15 cellular contexts compared by ENCODE assay signal in the genomic region with DNA sequence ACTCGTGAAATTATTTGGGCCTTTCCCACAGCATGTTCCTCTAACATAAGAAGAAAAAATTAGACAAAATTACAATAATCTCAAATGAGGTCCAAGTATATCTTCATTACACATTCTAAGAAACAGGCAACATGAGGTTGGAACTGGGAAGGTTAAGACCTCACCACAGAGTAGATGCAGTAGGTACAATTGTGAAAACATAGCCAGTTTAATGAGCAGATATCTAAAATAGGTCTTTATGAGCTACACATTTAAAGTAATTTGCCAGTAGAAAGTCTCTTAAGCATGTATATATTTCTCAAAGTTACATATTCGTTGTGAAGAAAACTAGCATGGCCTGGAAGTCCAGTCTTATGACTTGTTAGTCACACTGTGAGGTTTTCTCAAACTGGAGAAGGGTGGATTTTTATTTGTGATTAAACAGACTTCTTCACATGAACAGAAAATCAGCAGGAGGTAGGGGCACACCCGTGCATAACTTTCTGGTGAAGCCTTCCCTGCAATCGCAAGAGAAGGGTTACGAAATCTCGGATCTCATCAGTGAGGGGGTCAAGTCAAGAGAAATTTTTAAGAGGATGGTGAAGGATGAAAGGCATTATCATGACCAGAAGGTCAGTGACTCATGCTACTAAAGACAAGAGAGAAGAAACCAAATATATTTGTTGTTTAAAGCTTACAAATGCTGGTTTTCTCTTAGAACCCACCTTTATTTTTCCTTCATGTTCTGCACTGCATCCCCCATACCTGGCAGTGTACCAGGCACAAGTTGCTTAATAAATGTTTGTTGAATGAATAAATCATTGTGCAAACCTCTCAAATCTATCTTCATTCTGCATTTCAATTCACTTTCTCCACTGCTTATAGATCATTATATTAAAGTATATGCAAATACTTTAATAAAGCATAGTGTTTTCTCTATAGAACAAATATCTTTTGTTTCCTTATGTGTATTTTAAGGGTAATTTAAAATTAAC. TPM values are rescaled to one million over a fixed set of nuclear protein-coding genes. Genes with fewer than 3 reads are reported as not detected.
DNase-seq lines count a peak whose midpoint lies in the region; ATAC-seq and TF ChIP-seq lines count a peak whose summit lies in the region.
"Had no signal": no experiment of that assay in that cellular context is flagged by ENCODE, and none has a peak within 500 bp of the region (broad histone marks: within the 10 kb centered on the region; RNA-seq: fewer than 3 reads in every experiment).

No MANE protein-coding gene starts in this region.

- H3K4me1 ChIP-seq in left lung (no peaks in the 10 kb centered on the region), mesendoderm (ENCODE audit: control insufficient read depth, low read depth, low read length) (no peaks in the 10 kb centered on the region)

- H3K79me2 ChIP-seq in mesendoderm (ENCODE audit: control insufficient read depth, insufficient read depth, low read length): no peaks in the 10 kb centered on the region

- H2BK5ac ChIP-seq in mesendoderm (ENCODE audit: low read length): no peak overlapping the region

- no peak overlapping the region for H2AK5ac ChIP-seq in mesendoderm (ENCODE audit: low read length)

- no peaks in the 10 kb centered on the region for H3K79me1 ChIP-seq in mesendoderm (ENCODE audit: low read length)

- H3K36me3 ChIP-seq in left lung: no peaks in the 10 kb centered on the region
- no peaks in the 10 kb centered on the region for H3K36me3 ChIP-seq in mesendoderm (ENCODE audit: control insufficient read depth, insufficient read depth, low read length)

- DNase-seq in AG09309 (ENCODE audit: low read depth) (peak; percentile 96), LoVo (ENCODE audit: low spot score) (peak; percentile 80), astrocyte of the spinal cord (ENCODE audit: low read depth, low spot score) (peak; percentile 95), left lung (no peak), NCI-H1436 (lab: John Stamatoyannopoulos, UW) (no peak), mesendoderm (no peak), NCI-H1436 treated with DMSO at 0.1 percent for 48 hours (lab: John Stamatoyannopoulos, UW) (no peak)
- DNase-seq in activated CD4-positive, alpha-beta T cell treated with anti-CD3 and anti-CD28 coated beads for 1 hour: no peak
- DNase-seq: activated T-cell treated with anti-CD3 and anti-CD28 coated beads, Interleukin-2, amount 50 U/mL, for 24 hours; CD4-positive, alpha-beta T cell; naive B cell; NCI-H526 treated with DMSO at 0.1 percent for 48 hours; stimulated activated CD4-positive, alpha-beta T cell treated with anti-CD3 and anti-CD28 coated beads, Interleukin-12 subunit alpha, Interleukin-12 subunit beta, amount 100 ng/mL, for 4 hours; stimulated activated naive B cell treated with anti-CD40 and anti-IgM and Interleukin-4, amounts not matched to agents 10 μg/mL and 1 μg/mL and 100 μg/mL, for 72 hours had no signal

- H3K9me3 ChIP-seq in left lung: no peaks in the 10 kb centered on the region

- no CpG with 5 or more reads among the region's 6 CpGs for WGBS in mesendoderm (ENCODE audit: extremely low coverage, insufficient coverage, low lambda C conversion rate)

- H3K4ac ChIP-seq in mesendoderm (ENCODE audit: low read depth, low read length): no peak overlapping the region

- peak overlapping the region; percentile 47 to 68 for H3K27ac ChIP-seq in left lung
- H3K27ac ChIP-seq in mesendoderm (ENCODE audit: low read depth, low read length): no peak overlapping the region
- H3K27ac ChIP-seq: coronary artery had no signal

- no peak overlapping the region for H3K9ac ChIP-seq in mesendoderm (ENCODE audit: low read length)

- H2BK15ac ChIP-seq in mesendoderm (replicated peaks; ENCODE audit: low read depth): no peak overlapping the region

- intact Hi-C loops in left lung (cut with DNase I): no loop called here

- H3K4me3 ChIP-seq in AG09309 (ENCODE audit: control insufficient read depth, low read depth, low read length) (no peak overlapping the region), astrocyte of the spinal cord (ENCODE audit: low read depth, low read length) (no peak overlapping the region), left lung (no peak overlapping the region), mesendoderm (ENCODE audit: low read length) (no peak overlapping the region)
- H3K4me3 ChIP-seq: coronary artery had no signal

- in situ Hi-C loops in astrocyte of the spinal cord (cut with HindIII; ENCODE audit: low sequenced_read_pairs): no loop called here

- peaks cover 0 to 1% of the 10 kb centered on the region in 2 donors for H3K27me3 ChIP-seq in left lung
- H3K27me3 ChIP-seq in mesendoderm (ENCODE audit: insufficient read depth, low read length, poor library complexity): no peaks in the 10 kb centered on the region

- no peak overlapping the region for H3K18ac ChIP-seq in mesendoderm (ENCODE audit: low read length)

- ATAC-seq in left lung: peak; percentile 78
- ATAC-seq: stimulated activated naive B cell treated with anti-CD40 and anti-IgM and Interleukin-4, amounts not matched to agents 10 μg/mL and 1 μg/mL and 100 μg/mL, for 72 hours had no signal

- H4K5ac ChIP-seq in mesendoderm (ENCODE audit: low read length): no peak overlapping the region

- no peak overlapping the region for H3K4me2 ChIP-seq in mesendoderm (ENCODE audit: low read length)

- no peak for TF ChIP-seq CTCF in AG09309 (IDR thresholded peaks at IDR 0.05; ENCODE audit: control insufficient read depth, insufficient read depth, low read depth, low read length, missing control alignments)
- no peak for TF ChIP-seq CTCF in astrocyte of the spinal cord (IDR thresholded peaks at IDR 0.05; ENCODE audit: low read depth, low read length)
- TF ChIP-seq CTCF in left lung (IDR thresholded peaks at IDR 0.05): no peak

- no peak overlapping the region for H3K56ac ChIP-seq in mesendoderm (ENCODE audit: low read length)

- H2BK120ac ChIP-seq in mesendoderm (ENCODE audit: low read depth, low read length): no peak overlapping the region

- H3K23ac ChIP-seq in mesendoderm (ENCODE audit: low read length): no peak overlapping the region

- no peak overlapping the region for H4K8ac ChIP-seq in mesendoderm (ENCODE audit: low read depth, low read length)

RNA-seq across cellular contexts. Expression of a gene that starts 5.1 kb away (rescaled TPM):
- total RNA-seq in left lung: 10 to 100 TPM; 57.9 to 66.6 TPM
- 0.07 TPM for polyA plus RNA-seq in mesendoderm (2013, experiment 1 of 2)
- 0.13 TPM for polyA plus RNA-seq in mesendoderm (2013, experiment 2 of 2)

Comparison
In these comparisons a context has a peak if more than half of its experiments do, and no peak if none do; other contexts are left out.
1. DNase-seq: peak in AG09309 (single experiment), LoVo (single experiment) and astrocyte of the spinal cord (single experiment); none in left lung (0 of 2), activated CD4-positive, alpha-beta T cell treated with anti-CD3 and anti-CD28 coated beads for 1 hour (single experiment), NCI-H1436 (single experiment), mesendoderm (single experiment) and NCI-H1436 treated with DMSO at 0.1 percent for 48 hours (single experiment).